In genomic region chr4:113355550-113356371, GRCh38 we compare ENCODE assay signal across 8 cellular contexts.
DNase-seq lines count a peak whose midpoint lies in the region; ATAC-seq lines count a peak whose summit lies in the region.

No MANE protein-coding gene starts in this region.

- peak overlapping the region; percentile 20 for H3K27ac Mint-ChIP-seq in stimulated activated naive B cell treated with anti-CD40 and anti-IgM and Interleukin-4, amounts not matched to agents 10 μg/mL and 1 μg/mL and 100 μg/mL, for 72 hours

- H3K36me3 Mint-ChIP-seq in stimulated activated naive B cell treated with anti-CD40 and anti-IgM and Interleukin-4, amounts not matched to agents 10 μg/mL and 1 μg/mL and 100 μg/mL, for 72 hours: peaks cover 0 to 6% of the 10 kb centered on the region in 2 donors

- H3K4me3 ChIP-seq in BLaER1: peak overlapping the region; percentile 46

- peak; percentile 99 for ATAC-seq in GM19395 (IDR thresholded peaks at IDR 0.05; ENCODE audit: unreplicated experiment)
- peak; percentile 99 for ATAC-seq in HG03442 (IDR thresholded peaks at IDR 0.05; ENCODE audit: unreplicated experiment)
- peak; percentile 99 for ATAC-seq in stimulated activated naive B cell treated with anti-CD40 and anti-IgM and Interleukin-4, amounts not matched to agents 10 μg/mL and 1 μg/mL and 100 μg/mL, for 72 hours (replicated peaks)

- H3K4me1 ChIP-seq in BLaER1: peaks cover 60% of the 10 kb centered on the region

- H3K9ac ChIP-seq in BLaER1: peak overlapping the region; percentile 60; the same call in 1 of the 2 replicates

- H3K27me3 ChIP-seq in BLaER1: no peaks in the 10 kb centered on the region

- H3K27ac ChIP-seq in BLaER1: peak overlapping the region; percentile 55

- peaks cover 61 to 71% of the 10 kb centered on the region in 2 donors for H3K27me3 Mint-ChIP-seq in stimulated activated naive B cell treated with anti-CD40 and anti-IgM and Interleukin-4, amounts not matched to agents 10 μg/mL and 1 μg/mL and 100 μg/mL, for 72 hours

- H3K9me3 ChIP-seq in BLaER1: peaks cover 15% of the 10 kb centered on the region

- H3K36me3 ChIP-seq in BLaER1: no peaks in the 10 kb centered on the region

- H3K4me3 Mint-ChIP-seq in stimulated activated naive B cell treated with anti-CD40 and anti-IgM and Interleukin-4, amounts not matched to agents 10 μg/mL and 1 μg/mL and 100 μg/mL, for 72 hours: peak overlapping the region; percentile 0 to 50

- peaks cover 4 to 5% of the 10 kb centered on the region in 2 donors for H3K9me3 Mint-ChIP-seq in stimulated activated naive B cell treated with anti-CD40 and anti-IgM and Interleukin-4, amounts not matched to agents 10 μg/mL and 1 μg/mL and 100 μg/mL, for 72 hours

- H3K4me2 ChIP-seq in BLaER1: peak overlapping the region; percentile 89

- H3K4me1 Mint-ChIP-seq in stimulated activated naive B cell treated with anti-CD40 and anti-IgM and Interleukin-4, amounts not matched to agents 10 μg/mL and 1 μg/mL and 100 μg/mL, for 72 hours: peaks cover 16 to 23% of the 10 kb centered on the region in 2 donors

- no peaks in the 10 kb centered on the region for H4K20me1 ChIP-seq in BLaER1

- DNase-seq in T-helper 2 cell (peak in 4 of 5 experiments; percentile 9 to 96 (median 58)), amniotic stem cell (lab: John Stamatoyannopoulos, UW) (peak; percentile 19), medulla oblongata (ENCODE audit: extremely low spot score) (peak; percentile 35), NCI-H146 (lab: John Stamatoyannopoulos, UW) (no peak)
- DNase-seq in stimulated activated naive B cell treated with anti-CD40 and anti-IgM and Interleukin-4, amounts not matched to agents 10 μg/mL and 1 μg/mL and 100 μg/mL, for 72 hours: peak; percentile 80
